Comparison of ENCODE assay signal across 3 cellular contexts in genomic region chr12:122965356-122965755, GRCh38.
A peak's percentile ranks its signal among the peaks of the same experiment; 100 is the strongest.
TF ChIP-seq lines count a peak whose summit lies in the region.

No MANE protein-coding gene starts in this region.

TF ChIP-seq in A549, 52 proteins besides CTCF, POLR2A, EP300 and RAD21:
- TF ChIP-seq ESRRA (IDR thresholded peaks at IDR 0.05; ENCODE audit: borderline replicate concordance, low read length) (no peak), HOXA7 (CRISPR knock-in tag; IDR thresholded peaks at IDR 0.05) (no peak), NFE2L2 (conservative IDR thresholded peaks at IDR 0.05; ENCODE audit: low read length) (no peak), ZNF302 (CRISPR knock-in tag; IDR thresholded peaks at IDR 0.05) (no peak), ZFP36 (IDR thresholded peaks at IDR 0.05; ENCODE audit: borderline replicate concordance, partially characterized antibody) (no peak), RARB (CRISPR knock-in tag; IDR thresholded peaks at IDR 0.05) (no peak), EHF (CRISPR knock-in tag; IDR thresholded peaks at IDR 0.05) (no peak), MAX (IDR thresholded peaks at IDR 0.05) (no peak), CBX8 (IDR thresholded peaks at IDR 0.05) (no peak), JUNB (IDR thresholded peaks at IDR 0.05) (no peak), BHLHE40 (IDR thresholded peaks at IDR 0.05; ENCODE audit: low read depth, low read length) (no peak), REST (IDR thresholded peaks at IDR 0.05) (no peak), MAFK (IDR thresholded peaks at IDR 0.05; ENCODE audit: partially characterized antibody) (no peak), ATOH8 (CRISPR knock-in tag; IDR thresholded peaks at IDR 0.05; ENCODE audit: low read depth) (no peak), HOXB5 (CRISPR knock-in tag; IDR thresholded peaks at IDR 0.05) (no peak), BCL3 (IDR thresholded peaks at IDR 0.05) (no peak)

TF ChIP-seq in HEK293, 187 proteins besides CTCF, POLR2A, EP300 and RAD21 (continues in another document):
- TF ChIP-seq ZNF362 (tag by site-specific recombination; IDR thresholded peaks at IDR 0.05) (no peak), SP2 (tag by site-specific recombination; IDR thresholded peaks at IDR 0.05) (peak; percentile 51), PBX3 (CRISPR knock-in tag; IDR thresholded peaks at IDR 0.05) (no peak), ZNF645 (tag by site-specific recombination; IDR thresholded peaks at IDR 0.05) (no peak), ZNF350 (tag by site-specific recombination; IDR thresholded peaks at IDR 0.05) (no peak), GLIS1 (tag by site-specific recombination; IDR thresholded peaks at IDR 0.05) (peak; percentile 74)
- TF ChIP-seq, protein P1, sequence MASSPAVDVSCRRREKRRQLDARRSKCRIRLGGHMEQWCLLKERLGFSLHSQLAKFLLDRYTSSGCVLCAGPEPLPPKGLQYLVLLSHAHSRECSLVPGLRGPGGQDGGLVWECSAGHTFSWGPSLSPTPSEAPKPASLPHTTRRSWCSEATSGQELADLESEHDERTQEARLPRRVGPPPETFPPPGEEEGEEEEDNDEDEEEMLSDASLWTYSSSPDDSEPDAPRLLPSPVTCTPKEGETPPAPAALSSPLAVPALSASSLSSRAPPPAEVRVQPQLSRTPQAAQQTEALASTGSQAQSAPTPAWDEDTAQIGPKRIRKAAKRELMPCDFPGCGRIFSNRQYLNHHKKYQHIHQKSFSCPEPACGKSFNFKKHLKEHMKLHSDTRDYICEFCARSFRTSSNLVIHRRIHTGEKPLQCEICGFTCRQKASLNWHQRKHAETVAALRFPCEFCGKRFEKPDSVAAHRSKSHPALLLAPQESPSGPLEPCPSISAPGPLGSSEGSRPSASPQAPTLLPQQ (tag by site-specific recombination; IDR thresholded peaks at IDR 0.05), result no peak
- TF ChIP-seq, protein P2, sequence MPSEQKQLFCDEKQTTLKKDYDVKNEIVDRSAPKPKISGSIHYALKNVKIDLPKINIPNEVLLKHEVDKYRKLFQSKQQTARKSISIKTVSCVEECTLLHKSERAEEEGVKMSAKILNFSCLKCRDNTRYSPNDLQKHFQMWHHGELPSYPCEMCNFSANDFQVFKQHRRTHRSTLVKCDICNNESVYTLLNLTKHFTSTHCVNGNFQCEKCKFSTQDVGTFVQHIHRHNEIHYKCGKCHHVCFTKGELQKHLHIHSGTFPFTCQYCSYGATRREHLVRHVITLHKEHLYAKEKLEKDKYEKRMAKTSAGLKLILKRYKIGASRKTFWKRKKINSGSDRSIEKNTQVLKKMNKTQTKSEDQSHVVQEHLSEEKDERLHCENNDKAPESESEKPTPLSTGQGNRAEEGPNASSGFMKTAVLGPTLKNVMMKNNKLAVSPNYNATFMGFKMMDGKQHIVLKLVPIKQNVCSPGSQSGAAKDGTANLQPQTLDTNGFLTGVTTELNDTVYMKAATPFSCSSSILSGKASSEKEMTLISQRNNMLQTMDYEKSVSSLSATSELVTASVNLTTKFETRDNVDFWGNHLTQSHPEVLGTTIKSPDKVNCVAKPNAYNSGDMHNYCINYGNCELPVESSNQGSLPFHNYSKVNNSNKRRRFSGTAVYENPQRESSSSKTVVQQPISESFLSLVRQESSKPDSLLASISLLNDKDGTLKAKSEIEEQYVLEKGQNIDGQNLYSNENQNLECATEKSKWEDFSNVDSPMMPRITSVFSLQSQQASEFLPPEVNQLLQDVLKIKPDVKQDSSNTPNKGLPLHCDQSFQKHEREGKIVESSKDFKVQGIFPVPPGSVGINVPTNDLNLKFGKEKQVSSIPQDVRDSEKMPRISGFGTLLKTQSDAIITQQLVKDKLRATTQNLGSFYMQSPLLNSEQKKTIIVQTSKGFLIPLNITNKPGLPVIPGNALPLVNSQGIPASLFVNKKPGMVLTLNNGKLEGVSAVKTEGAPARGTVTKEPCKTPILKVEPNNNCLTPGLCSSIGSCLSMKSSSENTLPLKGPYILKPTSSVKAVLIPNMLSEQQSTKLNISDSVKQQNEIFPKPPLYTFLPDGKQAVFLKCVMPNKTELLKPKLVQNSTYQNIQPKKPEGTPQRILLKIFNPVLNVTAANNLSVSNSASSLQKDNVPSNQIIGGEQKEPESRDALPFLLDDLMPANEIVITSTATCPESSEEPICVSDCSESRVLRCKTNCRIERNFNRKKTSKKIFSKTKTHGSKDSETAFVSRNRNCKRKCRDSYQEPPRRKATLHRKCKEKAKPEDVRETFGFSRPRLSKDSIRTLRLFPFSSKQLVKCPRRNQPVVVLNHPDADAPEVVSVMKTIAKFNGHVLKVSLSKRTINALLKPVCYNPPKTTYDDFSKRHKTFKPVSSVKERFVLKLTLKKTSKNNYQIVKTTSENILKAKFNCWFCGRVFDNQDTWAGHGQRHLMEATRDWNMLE (tag by site-specific recombination; conservative IDR thresholded peaks at IDR 0.05; ENCODE audit: low read depth), result no peak

TF ChIP-seq in GM12878, 131 proteins besides CTCF, POLR2A, EP300 and RAD21:
- TF ChIP-seq IRF3 (IDR thresholded peaks at IDR 0.05) (no peak), HDAC2 (IDR thresholded peaks at IDR 0.05) (no peak), SMC3 (IDR thresholded peaks at IDR 0.05; ENCODE audit: borderline replicate concordance, low read length) (no peak), ATF2 (IDR thresholded peaks at IDR 0.05; ENCODE audit: low read length) (no peak), PKNOX1 (IDR thresholded peaks at IDR 0.05) (no peak), IRF4 (IDR thresholded peaks at IDR 0.05; ENCODE audit: low read depth, low read length) (no peak), DPF2 (IDR thresholded peaks at IDR 0.05) (no peak), ZNF687 (IDR thresholded peaks at IDR 0.05) (no peak), CREB1 (IDR thresholded peaks at IDR 0.05; ENCODE audit: low read depth) (no peak), MEF2B (IDR thresholded peaks at IDR 0.05; ENCODE audit: partially characterized antibody, poor library complexity, severe bottlenecking) (no peak), RB1 (IDR thresholded peaks at IDR 0.05; ENCODE audit: borderline replicate concordance) (no peak), SMARCA5 (IDR thresholded peaks at IDR 0.05) (no peak), BHLHE40 (IDR thresholded peaks at IDR 0.05; ENCODE audit: borderline replicate concordance in 1 of 2, low read depth in 2 of 2, low read length in 1 of 2) (no peak), NFIC (IDR thresholded peaks at IDR 0.05; ENCODE audit: low read depth, low read length) (no peak), PBX3 (IDR thresholded peaks at IDR 0.05; ENCODE audit: insufficient replicate concordance, low read depth, low read length) (no peak), TBL1XR1 (IDR thresholded peaks at IDR 0.05; ENCODE audit: low read depth, low read length) (no peak), CHD2 (IDR thresholded peaks at IDR 0.05; ENCODE audit: borderline replicate concordance, low read depth, low read length) (no peak)
